16 cellular contexts compared by ENCODE assay signal in genomic region chr1:201660931-201661822, GRCh38.
"Had no signal": no experiment of that assay in that cellular context is flagged by ENCODE, and none has a peak within 500 bp of the region (broad histone marks: within the 10 kb centered on the region; RNA-seq: fewer than 3 reads in every experiment).

No MANE protein-coding gene starts in this region.

- H3K27me3 ChIP-seq: esophagus squamous epithelium, uterus had no signal

- H3K27ac ChIP-seq: esophagus squamous epithelium, foreskin keratinocyte, parathyroid adenoma, uterus had no signal

- H3K9ac ChIP-seq: parathyroid adenoma had no signal

- H3K4me3 ChIP-seq: esophagus squamous epithelium, lung, uterus had no signal

- H3K4me1 ChIP-seq: foreskin keratinocyte, uterus had no signal

- ATAC-seq: activated CD8-positive, alpha-beta memory T cell treated with anti-CD3 and anti-CD28 coated beads, Interleukin-2, amount 10 ng/mL, durations not matched to agents 7 days and 5 days; activated naive CD4-positive, alpha-beta T cell treated with anti-CD3 and anti-CD28 coated beads, Interleukin-2, amount 50 U/mL, for 72 hours; foreskin keratinocyte; left cardiac atrium had no signal

- DNase-seq: activated CD4-positive, alpha-beta T cell treated with anti-CD3 and anti-CD28 coated beads, Interleukin-2, amount 50 U/mL, for 48 hours; activated CD4-positive, CD25-positive, alpha-beta regulatory T cell treated with anti-CD3 and anti-CD28 coated beads, Interleukin-2, amount 50 U/mL, for 72 hours; activated CD8-positive, alpha-beta memory T cell treated with anti-CD3 and anti-CD28 coated beads, Interleukin-2, amount 10 ng/mL, durations not matched to agents 7 days and 5 days; activated effector memory CD4-positive, alpha-beta T cell treated with anti-CD3 and anti-CD28 coated beads, Interleukin-2, amount 50 U/mL, for 16 hours; activated T-cell treated with anti-CD3 and anti-CD28 coated beads, Interleukin-2, amount 50 U/mL, for 24 hours; amygdala; esophagus squamous epithelium; immature natural killer cell; left cardiac atrium; stimulated activated CD4-positive, alpha-beta T cell treated with anti-CD3 and anti-CD28 coated beads, Interleukin-15, amount 100 ng/mL, for 24 hours; stimulated activated CD4-positive, alpha-beta T cell treated with anti-CD3 and anti-CD28 coated beads, Interleukin-4, amount 100 ng/mL, for 24 hours; uterus had no signal

- H2AFZ ChIP-seq: parathyroid adenoma had no signal

- H3K9me3 ChIP-seq: esophagus squamous epithelium, uterus had no signal

- H3K36me3 ChIP-seq: esophagus squamous epithelium, uterus had no signal
